Comparison of ENCODE assay signal across 8 cellular contexts in the genomic region with DNA sequence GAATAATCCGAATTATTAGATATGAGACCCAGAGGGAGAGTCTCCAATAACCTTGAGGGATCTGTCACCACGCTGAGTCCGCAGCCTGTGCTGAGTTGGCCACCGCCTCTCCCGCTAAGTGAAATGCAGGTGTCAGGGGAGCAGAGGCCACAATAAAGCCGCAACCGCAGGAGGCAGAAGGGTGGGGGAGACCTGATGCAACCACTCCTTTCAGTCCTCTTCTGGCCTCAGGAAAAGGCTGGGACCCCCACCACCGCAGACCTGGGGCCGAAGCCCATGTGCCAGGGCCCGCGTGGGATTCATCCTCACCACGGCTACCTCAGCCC.
A peak's percentile ranks its signal among the peaks of the same experiment; 100 is the strongest.
DNase-seq lines count a peak whose midpoint lies in the region; ATAC-seq lines count a peak whose summit lies in the region.

No MANE protein-coding gene starts in this region.

- peak overlapping the region; percentile 68 for H3K4me3 Mint-ChIP-seq in stimulated activated memory B cell treated with anti-CD40 and anti-IgM and Interleukin-4, amounts not matched to agents 10 μg/mL and 1 μg/mL and 100 μg/mL, for 72 hours
- H3K4me3 Mint-ChIP-seq in effector memory CD8-positive, alpha-beta T cell, result peak overlapping the region in 1 of 2 donors; percentile 50

- H3K36me3 ChIP-seq in ES-I3 (ENCODE audit: insufficient read depth, low read length), result 0 out of 2 replicates have a peak, but pooled peaks cover 3% of the 10 kb centered on the region
- peaks cover 10% of the 10 kb centered on the region; the same call in 1 of the 2 replicates for H3K36me3 ChIP-seq in HUES6 (ENCODE audit: control insufficient read depth, insufficient read depth, low read length)
- no peaks in the 10 kb centered on the region for H3K36me3 ChIP-seq in adipocyte (ENCODE audit: control insufficient read depth, insufficient read depth, low read length, severe bottlenecking)
- no peaks in the 10 kb centered on the region for H3K36me3 ChIP-seq in iPS-18a (ENCODE audit: control insufficient read depth, low read depth, low read length)

- no peak overlapping the region for H3K27ac Mint-ChIP-seq in stimulated activated memory B cell treated with anti-CD40 and anti-IgM and Interleukin-4, amounts not matched to agents 10 μg/mL and 1 μg/mL and 100 μg/mL, for 72 hours
- H3K27ac Mint-ChIP-seq in effector memory CD8-positive, alpha-beta T cell, result no peak overlapping the region

- H3K9ac ChIP-seq in ES-I3 (ENCODE audit: low read depth, low read length) (peak overlapping the region; percentile 88), HUES6 (ENCODE audit: low read length) (peak overlapping the region; percentile 94), adipocyte (ENCODE audit: low read length) (peak overlapping the region; percentile 98), iPS-18a (ENCODE audit: low read length) (peak overlapping the region; percentile 90)

- H3K4me3 ChIP-seq in HUES6 (ENCODE audit: low read depth, low read length) (peak overlapping the region; percentile 98), adipocyte (ENCODE audit: low read length) (peak overlapping the region; percentile 96), iPS-18a (ENCODE audit: low read length) (peak overlapping the region; percentile 94)

- ATAC-seq in stimulated activated memory B cell treated with anti-CD40 and anti-IgM and Interleukin-4, amounts not matched to agents 10 μg/mL and 1 μg/mL and 100 μg/mL, for 72 hours, result peak; percentile 32
- ATAC-seq in effector memory CD8-positive, alpha-beta T cell (replicated peaks), result no peak

- no peaks in the 10 kb centered on the region for H3K27me3 ChIP-seq in HUES6 (ENCODE audit: control insufficient read depth, insufficient read depth, low read length)
- H3K27me3 ChIP-seq in adipocyte (replicated peaks; ENCODE audit: control insufficient read depth, insufficient read depth, low read length), result no peaks in the 10 kb centered on the region
- H3K27me3 ChIP-seq in iPS-18a (ENCODE audit: control insufficient read depth, insufficient read depth, low read length), result no peaks in the 10 kb centered on the region

- H3K9me3 Mint-ChIP-seq in stimulated activated memory B cell treated with anti-CD40 and anti-IgM and Interleukin-4, amounts not matched to agents 10 μg/mL and 1 μg/mL and 100 μg/mL, for 72 hours, result no peaks in the 10 kb centered on the region
- no peaks in the 10 kb centered on the region for H3K9me3 Mint-ChIP-seq in effector memory CD8-positive, alpha-beta T cell

- no peaks in the 10 kb centered on the region for H3K36me3 Mint-ChIP-seq in stimulated activated memory B cell treated with anti-CD40 and anti-IgM and Interleukin-4, amounts not matched to agents 10 μg/mL and 1 μg/mL and 100 μg/mL, for 72 hours
- H3K36me3 Mint-ChIP-seq in effector memory CD8-positive, alpha-beta T cell (ENCODE audit: insufficient read depth), result peaks cover 4% of the 10 kb centered on the region

- DNase-seq in adipocyte (ENCODE audit: low read depth) (no peak), hepatic stellate cell (ENCODE audit: low spot score) (no peak)
- no peak for DNase-seq in activated CD8-positive, alpha-beta memory T cell treated with anti-CD3 and anti-CD28 coated beads, Interleukin-2, amount 50 U/mL, for 48 hours
- no peak for DNase-seq in effector memory CD8-positive, alpha-beta T cell

- H3K4me1 ChIP-seq in ES-I3 (ENCODE audit: insufficient read depth, low read length), result peaks cover 13% of the 10 kb centered on the region
- peaks cover 33% of the 10 kb centered on the region for H3K4me1 ChIP-seq in HUES6 (ENCODE audit: control insufficient read depth, insufficient read depth, low read length)
- peaks cover 39% of the 10 kb centered on the region for H3K4me1 ChIP-seq in adipocyte (ENCODE audit: control insufficient read depth, insufficient read depth, low read length)
- H3K4me1 ChIP-seq in iPS-18a (ENCODE audit: control insufficient read depth, low read depth, low read length), result peaks cover 19% of the 10 kb centered on the region

- H3K9me3 ChIP-seq in ES-I3 (ENCODE audit: control insufficient read depth, insufficient read depth, low read length), result no peaks in the 10 kb centered on the region
- no peaks in the 10 kb centered on the region for H3K9me3 ChIP-seq in HUES6 (ENCODE audit: control insufficient read depth, insufficient read depth, low read depth, low read length)
- H3K9me3 ChIP-seq in adipocyte (ENCODE audit: control insufficient read depth, low read length), result peaks cover 7% of the 10 kb centered on the region
- H3K9me3 ChIP-seq in iPS-18a (ENCODE audit: control insufficient read depth, low read depth, low read length), result no peaks in the 10 kb centered on the region

- peaks cover 58% of the 10 kb centered on the region for H3K27me3 Mint-ChIP-seq in stimulated activated memory B cell treated with anti-CD40 and anti-IgM and Interleukin-4, amounts not matched to agents 10 μg/mL and 1 μg/mL and 100 μg/mL, for 72 hours
- H3K27me3 Mint-ChIP-seq in effector memory CD8-positive, alpha-beta T cell, result peaks cover 56 to 75% of the 10 kb centered on the region in 2 donors

- H3K27ac ChIP-seq in HUES6 (ENCODE audit: low read depth, low read length) (peak overlapping the region; percentile 66; the same call in 1 of the 2 replicates), iPS-18a (ENCODE audit: low read length) (peak overlapping the region; percentile 36)

- H3K4me1 Mint-ChIP-seq in stimulated activated memory B cell treated with anti-CD40 and anti-IgM and Interleukin-4, amounts not matched to agents 10 μg/mL and 1 μg/mL and 100 μg/mL, for 72 hours, result peaks cover 22% of the 10 kb centered on the region
- peaks cover 4 to 7% of the 10 kb centered on the region in 2 donors for H3K4me1 Mint-ChIP-seq in effector memory CD8-positive, alpha-beta T cell (ENCODE audit: low read depth in 2 of 2)
